Comparison of ENCODE assay signal across 14 cellular contexts in genomic region chr11:96109265-96110030, GRCh38.
DNase-seq lines count a peak whose midpoint lies in the region; TF ChIP-seq lines count a peak whose summit lies in the region.
"Had no signal": no experiment of that assay in that cellular context is flagged by ENCODE, and none has a peak within 500 bp of the region (broad histone marks: within the 10 kb centered on the region; RNA-seq: fewer than 3 reads in every experiment).

No MANE protein-coding gene starts in this region.

- H3K4me3 ChIP-seq in GM23248 (no peak overlapping the region), fibroblast of lung (replicated peaks in 1 of 4; ENCODE audit: control extremely low read depth in 1 of 4, insufficient read depth in 1 of 4, low read depth in 3 of 4, low read length in 4 of 4) (no peak overlapping the region), smooth muscle cell (no peak overlapping the region)

- DNase-seq in GM23248 (peak; percentile 38), amniotic epithelial cell (ENCODE audit: low read depth) (peak; percentile 41), fibroblast of lung (ENCODE audit: low read depth in 2 of 2) (peak in 1 of 2 donors; percentile 63), smooth muscle cell (lab: John Stamatoyannopoulos, UW; ENCODE audit: unreplicated experiment) (no peak), GM13976 (ENCODE audit: low spot score) (no peak), NCI-H510A treated with DMSO at 0.1 percent for 48 hours (lab: John Stamatoyannopoulos, UW) (no peak), GDM1 (lab: John Stamatoyannopoulos, UW) (no peak)
- DNase-seq: AML-193, DMS79 treated with DMSO at 0.1 percent for 48 hours, GOT3, KG1, NCI-H1436, NCI-H1930, NCI-H446 had no signal

- H4K20me1 ChIP-seq in GM23248 (ENCODE audit: insufficient read depth) (no peaks in the 10 kb centered on the region), fibroblast of lung (ENCODE audit: control insufficient read depth, extremely low read depth, insufficient read depth, low read length) (no peaks in the 10 kb centered on the region), smooth muscle cell (ENCODE audit: low read depth) (no peaks in the 10 kb centered on the region)

- no peak overlapping the region for H2AFZ ChIP-seq in GM23248
- no peak overlapping the region for H2AFZ ChIP-seq in fibroblast of lung (ENCODE audit: low read length)
- H2AFZ ChIP-seq in smooth muscle cell (ENCODE audit: low read depth), result no peak overlapping the region

- H3K27me3 ChIP-seq in GM23248 (replicated peaks; ENCODE audit: insufficient read depth) (no peaks in the 10 kb centered on the region), fibroblast of lung (ENCODE audit: control insufficient read depth, insufficient read depth, low read length) (no peaks in the 10 kb centered on the region), smooth muscle cell (ENCODE audit: low read depth) (no peaks in the 10 kb centered on the region)

- H3K27ac ChIP-seq in GM23248 (peak overlapping the region; percentile 43), fibroblast of lung (ENCODE audit: insufficient read depth, low read length) (no peak overlapping the region), smooth muscle cell (ENCODE audit: low read depth) (peak overlapping the region; percentile 36)

- 63 to 67% methylated on average over 8 of the region's 8 CpGs for WGBS in GM23248 (ENCODE audit: low coverage in 1 of 2, low lambda C conversion rate in 2 of 2, missing lambda C conversion rate in 2 of 2), 2 experiments
- 58% methylated on average over 8 of the region's 8 CpGs for WGBS in smooth muscle cell (ENCODE audit: low lambda C conversion rate)

- H3K9me3 ChIP-seq in GM23248 (ENCODE audit: low read depth) (no peaks in the 10 kb centered on the region), fibroblast of lung (ENCODE audit: control insufficient read depth, insufficient read depth, low read depth, low read length) (no peaks in the 10 kb centered on the region), smooth muscle cell (replicated peaks; ENCODE audit: low read depth) (no peaks in the 10 kb centered on the region)

- H3K4me1 ChIP-seq in GM23248 (ENCODE audit: insufficient read depth) (peaks cover 59% of the 10 kb centered on the region), fibroblast of lung (ENCODE audit: control insufficient read depth, extremely low read depth, insufficient read depth, low read length) (peaks cover 6% of the 10 kb centered on the region), smooth muscle cell (ENCODE audit: low read depth) (peaks cover 27% of the 10 kb centered on the region)

- TF ChIP-seq CTCF in fibroblast of lung (conservative IDR thresholded peaks at IDR 0.05 in 1 of 2, IDR thresholded peaks at IDR 0.05 in 1 of 2; ENCODE audit: low read depth in 1 of 2, low read length in 2 of 2) (no peak), smooth muscle cell (IDR thresholded peaks at IDR 0.05; ENCODE audit: borderline replicate concordance, insufficient read depth, poor library complexity, severe bottlenecking) (no peak), GM13976 (IDR thresholded peaks at IDR 0.05; ENCODE audit: borderline replicate concordance, control extremely low read depth, extremely low read depth, insufficient read depth, missing control alignments) (no peak)

- H3K79me2 ChIP-seq in GM23248 (ENCODE audit: insufficient read depth) (peaks cover 89% of the 10 kb centered on the region), fibroblast of lung (ENCODE audit: control insufficient read depth, insufficient read depth, low read length) (no peaks in the 10 kb centered on the region), smooth muscle cell (ENCODE audit: low read depth) (peaks cover 35% of the 10 kb centered on the region)

- in situ Hi-C loops in GM23248 (cut with MboI) (no loop called here), GM13976 (cut with MboI; ENCODE audit: low sequenced_read_pairs, unreplicated experiment) (no loop called here)

- H3K4me2 ChIP-seq in GM23248 (ENCODE audit: unreplicated experiment) (no peak overlapping the region), fibroblast of lung (ENCODE audit: extremely low read depth, insufficient read depth, low read length) (peak overlapping the region; percentile 7), smooth muscle cell (no peak overlapping the region)

- H3K9me2 ChIP-seq in GM23248 (ENCODE audit: insufficient read depth), result no peaks in the 10 kb centered on the region

- 0 out of 2 replicates have a peak overlapping the region, but pooled peaks have one; percentile 10 for H3K9ac ChIP-seq in GM23248
- H3K9ac ChIP-seq in fibroblast of lung (ENCODE audit: insufficient read depth, low read length), result no peak overlapping the region
- no peak overlapping the region for H3K9ac ChIP-seq in smooth muscle cell (ENCODE audit: low read depth)

- H3K36me3 ChIP-seq in GM23248 (ENCODE audit: low read depth) (no peaks in the 10 kb centered on the region), fibroblast of lung (ENCODE audit: control insufficient read depth, insufficient read depth, low read length) (no peaks in the 10 kb centered on the region), smooth muscle cell (ENCODE audit: low read depth) (no peaks in the 10 kb centered on the region)

- H3F3A ChIP-seq in GM23248 (ENCODE audit: insufficient read depth) (peaks cover 61% of the 10 kb centered on the region), smooth muscle cell (ENCODE audit: low read depth) (peaks cover 4% of the 10 kb centered on the region)

Comparison
In these comparisons a context has a peak if more than half of its experiments do, and no peak if none do; other contexts are left out.
1. DNase-seq: peak in GM23248 (single experiment) and amniotic epithelial cell (single experiment); none in smooth muscle cell (single experiment), GM13976 (single experiment), NCI-H510A treated with DMSO at 0.1 percent for 48 hours (single experiment) and GDM1 (single experiment).